ENCODE assay signal across 11 cellular contexts in the genomic region with DNA sequence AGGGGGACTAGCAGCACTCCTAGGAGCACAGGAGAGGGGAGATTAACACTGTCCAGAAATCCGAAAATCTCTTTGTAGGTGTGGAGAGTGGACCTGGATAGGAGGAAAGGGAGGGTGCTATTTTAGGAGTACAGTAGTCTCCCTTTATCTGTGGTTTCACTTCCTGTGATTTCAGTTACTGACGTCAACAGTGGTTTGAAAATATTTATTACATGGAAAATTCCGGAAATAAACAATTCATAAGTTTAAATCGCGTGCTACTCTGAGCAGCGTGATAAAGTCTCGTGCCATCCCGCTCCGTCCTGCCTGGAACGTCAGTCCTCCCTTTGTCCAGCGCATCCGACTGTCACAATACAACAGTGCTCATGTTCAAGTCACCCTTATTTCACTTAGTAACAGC. TPM values are rescaled to one million over a fixed set of nuclear protein-coding genes. Genes with fewer than 3 reads are reported as not detected.
DNase-seq lines count a peak whose midpoint lies in the region; ATAC-seq, FAIRE-seq and TF ChIP-seq lines count a peak whose summit lies in the region.
"Had no signal": no experiment of that assay in that cellular context is flagged by ENCODE, and none has a peak within 500 bp of the region (broad histone marks: within the 10 kb centered on the region; RNA-seq: fewer than 3 reads in every experiment).

No MANE protein-coding gene starts in this region.

- ATAC-seq in A549 (peak; percentile 71 to 72), left cardiac atrium (peak; percentile 45 to 79), GM19035 (IDR thresholded peaks at IDR 0.05; ENCODE audit: unreplicated experiment) (no peak)

- POLR2A ChIA-PET in A549 (lab: Yijun Ruan, JAX) (interaction anchor here (0.9 kb wide), 1 partner anchor 19 kb away, joined by 6 read pairs; no protein-coding TSS in a partner anchor), GM10248 (lab: Yijun Ruan, JAX) (no interaction called here)

- CTCF ChIA-PET in A549 (lab: Yijun Ruan, JAX) (interaction anchor here (0.8 to 1.3 kb wide), 5 partner anchors 8 to 401 kb away, joined by 3 to 4 read pairs (median 3); no protein-coding TSS in a partner anchor), GM10248 (lab: Yijun Ruan, JAX) (interaction anchor here (0.7 to 1.9 kb wide), 3 partner anchors 22 to 46 kb away, joined by 3 to 7 read pairs (median 3); partner anchors contain the start of gene IL20)

- TF ChIP-seq EP300 in A549 (IDR thresholded peaks at IDR 0.05), result peak in 1 of 2 experiments; percentile 43; a peak in 3 of 5 replicates

- H3K4me2 ChIP-seq in A549, result peak overlapping the region; percentile 82

- no peak for TF ChIP-seq CTCF in A549 (IDR thresholded peaks at IDR 0.05)
- TF ChIP-seq CTCF in VCaP (conservative IDR thresholded peaks at IDR 0.05), result no peak
- no peak for TF ChIP-seq CTCF in GM10248 (IDR thresholded peaks at IDR 0.05; ENCODE audit: control extremely low read depth, extremely low read depth, low read depth, missing control alignments)

- H3K9me3 ChIP-seq in A549, result no peaks in the 10 kb centered on the region

- H3K4me3 ChIP-seq in A549, result peak overlapping the region; percentile 22; the same call in 1 of the 3 replicates

- H3K27ac ChIP-seq in A549 (peak overlapping the region; percentile 51 to 76), VCaP (peak overlapping the region; percentile 56)

- no peak for TF ChIP-seq POLR2A in A549 (IDR thresholded peaks at IDR 0.05; ENCODE audit: low read length)

- intact Hi-C loops in left cardiac atrium (cut with DNase I), result no loop called here

- no peak for FAIRE-seq in A549 (lab: Jason Lieb, UNC)
- FAIRE-seq: endothelial cell of umbilical vein, G401.6 had no signal

- no peak for TF ChIP-seq RAD21 in A549 (conservative IDR thresholded peaks at IDR 0.05 in 1 of 2, IDR thresholded peaks at IDR 0.05 in 1 of 2)

- H3K4me1 ChIP-seq in A549, result peaks cover 59% of the 10 kb centered on the region

- DNase-seq in A549 (ENCODE audit: low read depth in 1 of 2, low spot score in 1 of 2) (peak in 1 of 2 experiments; percentile 56), GM04504 (ENCODE audit: low read depth) (peak; percentile 59), left cardiac atrium (no peak), NCI-H2196 treated with DMSO at 0.1 percent for 48 hours (lab: John Stamatoyannopoulos, UW; ENCODE audit: unreplicated experiment) (no peak), GM10248 (ENCODE audit: extremely low spot score) (no peak), germinal center (ENCODE audit: low spot score) (no peak)
- DNase-seq: nephron progenitor cell had no signal

- 18% methylated on average over 12 of the region's 12 CpGs for WGBS in A549 (ENCODE audit: missing lambda C conversion rate)

TF ChIP-seq in A549, 52 proteins besides CTCF, POLR2A, EP300 and RAD21:
- peak; percentile 80 for TF ChIP-seq BHLHE40 (IDR thresholded peaks at IDR 0.05; ENCODE audit: low read depth, low read length)
- TF ChIP-seq JUNB (IDR thresholded peaks at IDR 0.05), result no peak
- no peak for TF ChIP-seq MYC (IDR thresholded peaks at IDR 0.05; ENCODE audit: borderline replicate concordance, low read length)

RNA-seq across cellular contexts. Expression of gene IL24, which starts 6.6 kb away (rescaled TPM):
- polyA plus RNA-seq in A549 (2011; rRNA removed), result 0.04 and 0.12 TPM in 2 replicates
- not detected in 2 replicates for polyA plus RNA-seq in A549 (2012; cell fraction: cytosol; rRNA removed)
- 0.02 TPM in 1 of 2 replicates, not detected in the other for polyA plus RNA-seq in A549 (2012; cell fraction: nucleus; rRNA removed)
- 0.07 TPM in 1 of 3 replicates, not detected in the others for polyA plus RNA-seq in A549 (2017; fragmentation: RNase III; extraction: RNeasy Plus Mini Kit Qiagen cat#74134 plus additional on column Dnase treatment)
- not detected in 2 replicates for polyA minus RNA-seq in A549 (2011; rRNA and poly(A)+ RNA removed)
- not detected for total RNA-seq in left cardiac atrium
- total RNA-seq: endothelial cell of umbilical vein had no signal
- polyA plus RNA-seq: endothelial cell of umbilical vein had no signal

RNA-seq across cellular contexts. Expression of gene IL20, which starts 25.3 kb away (rescaled TPM):
- polyA plus RNA-seq in A549 (2011; rRNA removed) (0.05 and 0.13 TPM in 2 replicates), A549 (2017; fragmentation: RNase III; extraction: RNeasy Plus Mini Kit Qiagen cat#74134 plus additional on column Dnase treatment) (not detected in 3 replicates)
- polyA plus RNA-seq in A549 (2012; cell fraction: cytosol; rRNA removed), result 0.04 TPM in 1 of 2 replicates, not detected in the other
- not detected in 2 replicates for polyA plus RNA-seq in A549 (2012; cell fraction: nucleus; rRNA removed)
- polyA minus RNA-seq in A549 (2011; rRNA and poly(A)+ RNA removed), result not detected in 2 replicates
- not detected for total RNA-seq in left cardiac atrium
- total RNA-seq: endothelial cell of umbilical vein had no signal
- polyA plus RNA-seq: endothelial cell of umbilical vein had no signal

RNA-seq across cellular contexts. Expression of gene FCMR, which starts 31.1 kb away (rescaled TPM):
- polyA plus RNA-seq in A549 (2011; rRNA removed) (0.19 and 0.73 TPM in 2 replicates), A549 (2017; fragmentation: RNase III; extraction: RNeasy Plus Mini Kit Qiagen cat#74134 plus additional on column Dnase treatment) (0.93 to 1.3 TPM (median 1.0 TPM) in 3 replicates)
- 0.94 and 1.2 TPM in 2 replicates for polyA plus RNA-seq in A549 (2012; cell fraction: cytosol; rRNA removed)
- 0.58 and 0.61 TPM in 2 replicates for polyA plus RNA-seq in A549 (2012; cell fraction: nucleus; rRNA removed)
- 0.58 and 0.91 TPM in 2 replicates for polyA minus RNA-seq in A549 (2011; rRNA and poly(A)+ RNA removed)
- total RNA-seq in left cardiac atrium, result 1 to 10 TPM; 3.2 to 4.5 TPM
- total RNA-seq: endothelial cell of umbilical vein had no signal
- polyA plus RNA-seq: endothelial cell of umbilical vein had no signal

RNA-seq across cellular contexts. Expression of gene PIGR, which starts 55.6 kb away (rescaled TPM):
- polyA plus RNA-seq in A549 (2011; rRNA removed) (0.01 and 0.03 TPM in 2 replicates), A549 (2017; fragmentation: RNase III; extraction: RNeasy Plus Mini Kit Qiagen cat#74134 plus additional on column Dnase treatment) (not detected in 3 replicates)
- polyA plus RNA-seq in A549 (2012; cell fraction: cytosol; rRNA removed), result 0.01 TPM in 1 of 2 replicates, not detected in the other
- polyA plus RNA-seq in A549 (2012; cell fraction: nucleus; rRNA removed), result 0.01 TPM in 2 replicates
- not detected in 2 replicates for polyA minus RNA-seq in A549 (2011; rRNA and poly(A)+ RNA removed)
- total RNA-seq in left cardiac atrium, result under 1 TPM; 0.06 to 0.16 TPM
- total RNA-seq: endothelial cell of umbilical vein had no signal
- polyA plus RNA-seq: endothelial cell of umbilical vein had no signal
